ENCODE assay signal across 8 cellular contexts in genomic region chr17:73643012-73643845, GRCh38. TPM values are rescaled to one million over a fixed set of nuclear protein-coding genes. Genes with fewer than 3 reads are reported as not detected.
DNase-seq lines count a peak whose midpoint lies in the region; ATAC-seq, FAIRE-seq and TF ChIP-seq lines count a peak whose summit lies in the region.

No MANE protein-coding gene starts in this region.

- 2 to 3% methylated on average over 46 to 67 of the region's 67 CpGs for WGBS in pancreas, 2 donors

- no peaks in the 10 kb centered on the region for H3K27me3 ChIP-seq in CD8-positive, alpha-beta T cell (ENCODE audit: insufficient read depth, low read length)
- peaks cover 0 to 10% (median 2%) of the 10 kb centered on the region in 4 donors for H3K27me3 ChIP-seq in pancreas

- peak overlapping the region; percentile 55 for H3K27ac Mint-ChIP-seq in CD8-positive, alpha-beta T cell

- TF ChIP-seq CTCF in CD8-positive, alpha-beta T cell (IDR thresholded peaks at IDR 0.05) = no peak
- TF ChIP-seq CTCF in pancreas (IDR thresholded peaks at IDR 0.05) = no peak

- H3K4me1 ChIP-seq in CD8-positive, alpha-beta T cell (ENCODE audit: insufficient read depth, low read length) = peaks cover 19% of the 10 kb centered on the region
- peaks cover 0 to 10% (median 7%) of the 10 kb centered on the region in 3 donors for H3K4me1 ChIP-seq in pancreas

- H3K36me3 ChIP-seq in CD8-positive, alpha-beta T cell (ENCODE audit: insufficient read depth, low read length) = no peaks in the 10 kb centered on the region
- H3K36me3 ChIP-seq in pancreas = no peaks in the 10 kb centered on the region

- CTCF ChIA-PET in CD8-positive, alpha-beta T cell (lab: Charles Lee) = interaction anchor here (0.8 to 5.6 kb wide), 7 partner anchors 9 to 214 kb away, joined by 3 to 46 read pairs (median 4); no protein-coding TSS in a partner anchor

- no peaks in the 10 kb centered on the region for H3K27me3 Mint-ChIP-seq in CD8-positive, alpha-beta T cell (ENCODE audit: low read depth)

- POLR2A ChIA-PET in CD8-positive, alpha-beta T cell (lab: Charles Lee) = interaction anchor here (1.0 to 1.3 kb wide), 3 partner anchors 52 to 214 kb away, joined by 3 to 4 read pairs (median 4); no protein-coding TSS in a partner anchor

- peak overlapping the region; percentile 65 for H3K4me3 ChIP-seq in CD8-positive, alpha-beta T cell (ENCODE audit: low read depth, low read length)
- H3K4me3 ChIP-seq in pancreas = peak overlapping the region in 2 of 4 donors; percentile 16 to 45

- ATAC-seq in CD8-positive, alpha-beta T cell = peak; percentile 53
- peak in 3 of 4 donors; percentile 52 to 59 (median 58) for ATAC-seq in pancreas
- ATAC-seq in GM21381 (IDR thresholded peaks at IDR 0.05; ENCODE audit: unreplicated experiment) = no peak

- DNase-seq in CD8-positive, alpha-beta T cell = peak in 3 of 7 experiments; percentile 29 to 68 (median 31)
- DNase-seq in NCI-H1092 treated with DMSO at 0.1 percent for 48 hours (lab: John Stamatoyannopoulos, UW) = peak; percentile 81
- peak; percentile 9 for DNase-seq in activated T-cell treated with anti-CD3 and anti-CD28 coated beads for 1 hour (ENCODE audit: low read depth)
- peak; percentile 29 for DNase-seq in germinal center (ENCODE audit: low spot score)
- DNase-seq in pancreas = peak in 2 of 6 donors; percentile 65 to 80
- DNase-seq in GM19240 (ENCODE audit: insufficient read length, low spot score) = no peak
- no peak for DNase-seq in NCI-H2107 (lab: John Stamatoyannopoulos, UW)

- no peaks in the 10 kb centered on the region for H3K9me3 Mint-ChIP-seq in CD8-positive, alpha-beta T cell

- H3K4me1 Mint-ChIP-seq in CD8-positive, alpha-beta T cell (ENCODE audit: low read depth) = peaks cover 28% of the 10 kb centered on the region

- intact Hi-C loops in CD8-positive, alpha-beta T cell (cut with DNase I, micrococcal nuclease) = loop anchor here in 1 of 2 experiments (5.0 kb wide), 1 partner anchor 79 kb away; no protein-coding TSS in a partner anchor
- intact Hi-C loops in pancreas (cut with DNase I) = no loop called here

- no peak overlapping the region for H3K27ac ChIP-seq in CD8-positive, alpha-beta T cell (ENCODE audit: low read depth, low read length)
- no peak overlapping the region for H3K27ac ChIP-seq in pancreas

- no peaks in the 10 kb centered on the region for H3K9me3 ChIP-seq in CD8-positive, alpha-beta T cell (ENCODE audit: low read length)
- no peaks in the 10 kb centered on the region for H3K9me3 ChIP-seq in pancreas

- no peak for FAIRE-seq in pancreas (lab: Jason Lieb, UNC)

- H3K4me3 Mint-ChIP-seq in CD8-positive, alpha-beta T cell = peak overlapping the region; percentile 83

- no peaks in the 10 kb centered on the region for H3K36me3 Mint-ChIP-seq in CD8-positive, alpha-beta T cell

RNA-seq across cellular contexts. Expression of gene SDK2, which starts 1.0 kb away (rescaled TPM):
- total RNA-seq in CD8-positive, alpha-beta T cell = 10 to 100 TPM; 10.0 to 10.2 TPM
- total RNA-seq in pancreas = under 1 TPM; 0.14 to 0.31 (median 0.21) TPM
- polyA plus RNA-seq in pancreas = under 1 TPM; 0.04 to 0.07 TPM

Comparison
In these comparisons a context has a peak if more than half of its experiments do, and no peak if none do; other contexts are left out.
1. DNase-seq: peak in NCI-H1092 treated with DMSO at 0.1 percent for 48 hours (single experiment), activated T-cell treated with anti-CD3 and anti-CD28 coated beads for 1 hour (single experiment) and germinal center (single experiment); none in GM19240 (single experiment) and NCI-H2107 (single experiment).
2. RNA of gene SDK2, which starts 1.0 kb away (total RNA-seq): 10.0 to 10.2 TPM in CD8-positive, alpha-beta T cell; 0.14 to 0.31 TPM in pancreas; every median in the first group is over 4 times any median in the second.